25 cellular contexts compared by ENCODE assay signal in the genomic region with DNA sequence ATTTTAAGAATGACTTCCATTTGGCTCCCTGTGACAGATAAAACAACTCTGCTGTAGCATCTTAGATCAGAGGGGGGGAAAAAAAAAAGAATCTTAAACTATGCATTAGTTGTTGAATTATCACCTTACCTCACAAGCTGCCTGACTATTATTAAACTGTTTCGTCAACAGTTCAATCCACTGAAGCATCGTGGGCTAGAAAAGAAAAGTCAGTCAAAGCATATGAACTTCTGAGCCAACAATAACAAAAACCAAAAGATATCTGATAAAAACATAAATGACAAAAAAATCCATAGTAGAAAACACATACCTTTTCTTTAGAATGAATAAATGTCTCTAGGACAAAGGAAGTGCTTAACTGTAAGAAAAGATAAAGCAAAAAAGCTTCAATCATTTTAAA.
DNase-seq lines count a peak whose midpoint lies in the region; ATAC-seq and TF ChIP-seq lines count a peak whose summit lies in the region.
"Had no signal": no experiment of that assay in that cellular context is flagged by ENCODE, and none has a peak within 500 bp of the region (broad histone marks: within the 10 kb centered on the region; RNA-seq: fewer than 3 reads in every experiment).

No MANE protein-coding gene starts in this region.

- H3K9me3 ChIP-seq in upper lobe of right lung: no peaks in the 10 kb centered on the region
- H3K9me3 ChIP-seq: A549; BE2C; BLaER1 treated with 17β-estradiol and CSF1 and Interleukin-3, amounts not matched to agents 10 nM and 100 nM had no signal

- TF ChIP-seq CTCF in osteocyte (IDR thresholded peaks at IDR 0.05) (no peak), upper lobe of right lung (IDR thresholded peaks at IDR 0.05) (no peak), chondrocyte (IDR thresholded peaks at IDR 0.05) (no peak)

- H3K4me1 ChIP-seq in upper lobe of right lung: no peaks in the 10 kb centered on the region
- H3K4me1 ChIP-seq: A549, BE2C had no signal

- H3K4me3 ChIP-seq in upper lobe of right lung: no peak overlapping the region
- H3K4me3 ChIP-seq: A549; BLaER1 treated with 17β-estradiol and CSF1 and Interleukin-3, amounts not matched to agents 10 nM and 100 nM; GM12878; GM23248 had no signal

- peaks cover 46% of the 10 kb centered on the region for H3K36me3 Mint-ChIP-seq in T-helper 2 cell treated with Interferon-gamma antibody and Interleukin-4, amounts not matched to agents 5 μg/mL and 100 μg/mL, for 36 hours (ENCODE audit: low read depth)
- H3K36me3 Mint-ChIP-seq in activated naive CD4-positive, alpha-beta T cell treated with anti-CD3 and anti-CD28 coated beads for 36 hours (ENCODE audit: low read depth): peaks cover 19% of the 10 kb centered on the region
- peaks cover 44% of the 10 kb centered on the region for H3K36me3 Mint-ChIP-seq in activated naive CD4-positive, alpha-beta T cell treated with anti-CD3 and anti-CD28 coated beads, Interleukin-2, amount 10 ng/mL, durations not matched to agents 7 days and 5 days
- H3K36me3 Mint-ChIP-seq in osteocyte (ENCODE audit: unreplicated experiment) (peaks cover 41% of the 10 kb centered on the region), chondrocyte (ENCODE audit: low read depth) (peaks cover 27% of the 10 kb centered on the region)

- no peaks in the 10 kb centered on the region for H3K9me3 Mint-ChIP-seq in T-helper 2 cell treated with Interferon-gamma antibody and Interleukin-4, amounts not matched to agents 5 μg/mL and 100 μg/mL, for 36 hours
- no peaks in the 10 kb centered on the region for H3K9me3 Mint-ChIP-seq in activated naive CD4-positive, alpha-beta T cell treated with anti-CD3 and anti-CD28 coated beads for 36 hours
- no peaks in the 10 kb centered on the region for H3K9me3 Mint-ChIP-seq in activated naive CD4-positive, alpha-beta T cell treated with anti-CD3 and anti-CD28 coated beads, Interleukin-2, amount 10 ng/mL, durations not matched to agents 7 days and 5 days
- peaks cover 4% of the 10 kb centered on the region for H3K9me3 Mint-ChIP-seq in osteocyte (ENCODE audit: unreplicated experiment)
- no peaks in the 10 kb centered on the region for H3K9me3 Mint-ChIP-seq in chondrocyte (ENCODE audit: low read depth)
- H3K9me3 Mint-ChIP-seq: CD14-positive monocyte; CD4-positive, alpha-beta T cell; CD8-positive, alpha-beta memory T cell had no signal

- intact Hi-C loops in activated naive CD4-positive, alpha-beta T cell treated with anti-CD3 and anti-CD28 coated beads for 36 hours (cut with micrococcal nuclease): loop anchor here (5.0 kb wide), 1 partner anchor 302 kb away; a partner anchor contains a TSS
- intact Hi-C loops in upper lobe of right lung (cut with DNase I): no loop called here

- no peak overlapping the region for H3K27ac ChIP-seq in upper lobe of right lung
- H3K27ac ChIP-seq: 22Rv1; A549; BLaER1 treated with 17β-estradiol and CSF1 and Interleukin-3, amounts not matched to agents 10 nM and 100 nM; GM23248 had no signal

- H3K27me3 Mint-ChIP-seq in T-helper 2 cell treated with Interferon-gamma antibody and Interleukin-4, amounts not matched to agents 5 μg/mL and 100 μg/mL, for 36 hours (ENCODE audit: low read depth): no peaks in the 10 kb centered on the region
- H3K27me3 Mint-ChIP-seq in activated naive CD4-positive, alpha-beta T cell treated with anti-CD3 and anti-CD28 coated beads for 36 hours (ENCODE audit: low read depth): no peaks in the 10 kb centered on the region
- H3K27me3 Mint-ChIP-seq in activated naive CD4-positive, alpha-beta T cell treated with anti-CD3 and anti-CD28 coated beads, Interleukin-2, amount 10 ng/mL, durations not matched to agents 7 days and 5 days: no peaks in the 10 kb centered on the region
- H3K27me3 Mint-ChIP-seq in osteocyte (ENCODE audit: unreplicated experiment) (no peaks in the 10 kb centered on the region), chondrocyte (ENCODE audit: low read depth) (no peaks in the 10 kb centered on the region)
- H3K27me3 Mint-ChIP-seq: CD4-positive, alpha-beta T cell; CD8-positive, alpha-beta memory T cell had no signal

- no peaks in the 10 kb centered on the region for H3K27me3 ChIP-seq in upper lobe of right lung
- H3K27me3 ChIP-seq: BE2C; BLaER1 treated with 17β-estradiol and CSF1 and Interleukin-3, amounts not matched to agents 10 nM and 100 nM had no signal

- DNase-seq in T-helper 2 cell treated with Interferon-gamma antibody and Interleukin-4, amounts not matched to agents 5 μg/mL and 100 μg/mL, for 36 hours (ENCODE audit: low spot score): no peak
- DNase-seq in T-helper 2 cell (no peak), dermis microvascular lymphatic vessel endothelial cell (ENCODE audit: low read depth in 2 of 2) (peak; percentile 16 to 69), osteocyte (ENCODE audit: extremely low spot score, unreplicated experiment) (no peak), upper lobe of right lung (no peak), chondrocyte (ENCODE audit: low spot score) (no peak)
- DNase-seq in activated naive CD4-positive, alpha-beta T cell treated with anti-CD3 and anti-CD28 coated beads for 36 hours: no peak
- DNase-seq in activated naive CD4-positive, alpha-beta T cell treated with anti-CD3 and anti-CD28 coated beads, Interleukin-2, amount 10 ng/mL, durations not matched to agents 7 days and 5 days: no peak
- DNase-seq: ACHN; AML-193; BE2C; CD4-positive, alpha-beta T cell; CD8-positive, alpha-beta memory T cell; DMS 273 treated with DMSO at 0.1 percent for 48 hours; DMS79; EL; GDM1; GM23248; H7; HCEC 1CT had no signal

- CTCF ChIA-PET in activated naive CD4-positive, alpha-beta T cell treated with anti-CD3 and anti-CD28 coated beads for 36 hours (lab: Charles Lee): no interaction called here
- CTCF ChIA-PET in activated naive CD4-positive, alpha-beta T cell treated with anti-CD3 and anti-CD28 coated beads, Interleukin-2, amount 10 ng/mL, durations not matched to agents 7 days and 5 days (lab: Charles Lee): no interaction called here

- peak overlapping the region; percentile 18 for H3K27ac Mint-ChIP-seq in T-helper 2 cell treated with Interferon-gamma antibody and Interleukin-4, amounts not matched to agents 5 μg/mL and 100 μg/mL, for 36 hours
- peak overlapping the region; percentile 13 for H3K27ac Mint-ChIP-seq in activated naive CD4-positive, alpha-beta T cell treated with anti-CD3 and anti-CD28 coated beads for 36 hours
- H3K27ac Mint-ChIP-seq in activated naive CD4-positive, alpha-beta T cell treated with anti-CD3 and anti-CD28 coated beads, Interleukin-2, amount 10 ng/mL, durations not matched to agents 7 days and 5 days: no peak overlapping the region
- H3K27ac Mint-ChIP-seq in osteocyte (ENCODE audit: unreplicated experiment): peak overlapping the region; percentile 6
- no peak overlapping the region for H3K27ac Mint-ChIP-seq in chondrocyte (ENCODE audit: unreplicated experiment)
- H3K27ac Mint-ChIP-seq: CD4-positive, alpha-beta T cell had no signal

- ATAC-seq in upper lobe of right lung: no peak
- ATAC-seq: A549, GM12878 had no signal

- H3K36me3 ChIP-seq in upper lobe of right lung: peaks cover 52% of the 10 kb centered on the region
- H3K36me3 ChIP-seq: BE2C had no signal

- H3K4me3 Mint-ChIP-seq in T-helper 2 cell treated with Interferon-gamma antibody and Interleukin-4, amounts not matched to agents 5 μg/mL and 100 μg/mL, for 36 hours: no peak overlapping the region
- H3K4me3 Mint-ChIP-seq in activated naive CD4-positive, alpha-beta T cell treated with anti-CD3 and anti-CD28 coated beads for 36 hours: no peak overlapping the region
- H3K4me3 Mint-ChIP-seq in activated naive CD4-positive, alpha-beta T cell treated with anti-CD3 and anti-CD28 coated beads, Interleukin-2, amount 10 ng/mL, durations not matched to agents 7 days and 5 days: no peak overlapping the region
- H3K4me3 Mint-ChIP-seq in osteocyte (ENCODE audit: unreplicated experiment) (no peak overlapping the region), chondrocyte (ENCODE audit: unreplicated experiment) (no peak overlapping the region)
- H3K4me3 Mint-ChIP-seq: CD14-positive monocyte; CD4-positive, alpha-beta T cell; CD8-positive, alpha-beta memory T cell had no signal

- H3K4me1 Mint-ChIP-seq in T-helper 2 cell treated with Interferon-gamma antibody and Interleukin-4, amounts not matched to agents 5 μg/mL and 100 μg/mL, for 36 hours (ENCODE audit: low read depth): peaks cover 30% of the 10 kb centered on the region
- H3K4me1 Mint-ChIP-seq in activated naive CD4-positive, alpha-beta T cell treated with anti-CD3 and anti-CD28 coated beads for 36 hours (ENCODE audit: low read depth): peaks cover 13% of the 10 kb centered on the region
- H3K4me1 Mint-ChIP-seq in activated naive CD4-positive, alpha-beta T cell treated with anti-CD3 and anti-CD28 coated beads, Interleukin-2, amount 10 ng/mL, durations not matched to agents 7 days and 5 days: peaks cover 21% of the 10 kb centered on the region
- H3K4me1 Mint-ChIP-seq in osteocyte (ENCODE audit: unreplicated experiment): no peaks in the 10 kb centered on the region
- peaks cover 11% of the 10 kb centered on the region for H3K4me1 Mint-ChIP-seq in chondrocyte (ENCODE audit: low read depth)
- H3K4me1 Mint-ChIP-seq: CD14-positive monocyte had no signal

Comparison
In these comparisons a context has a peak if more than half of its experiments do, and no peak if none do; other contexts are left out.
1. H3K27ac Mint-ChIP-seq: peak in T-helper 2 cell treated with Interferon-gamma antibody and Interleukin-4, amounts not matched to agents 5 μg/mL and 100 μg/mL, for 36 hours (single experiment), activated naive CD4-positive, alpha-beta T cell treated with anti-CD3 and anti-CD28 coated beads for 36 hours (single experiment) and osteocyte (single experiment); none in activated naive CD4-positive, alpha-beta T cell treated with anti-CD3 and anti-CD28 coated beads, Interleukin-2, amount 10 ng/mL, durations not matched to agents 7 days and 5 days (single experiment) and chondrocyte (single experiment).
2. DNase-seq: peak in dermis microvascular lymphatic vessel endothelial cell (2 of 2); none in T-helper 2 cell treated with Interferon-gamma antibody and Interleukin-4, amounts not matched to agents 5 μg/mL and 100 μg/mL, for 36 hours (single experiment), T-helper 2 cell (0 of 5), activated naive CD4-positive, alpha-beta T cell treated with anti-CD3 and anti-CD28 coated beads for 36 hours (single experiment), activated naive CD4-positive, alpha-beta T cell treated with anti-CD3 and anti-CD28 coated beads, Interleukin-2, amount 10 ng/mL, durations not matched to agents 7 days and 5 days (single experiment), osteocyte (single experiment), upper lobe of right lung (single experiment) and chondrocyte (single experiment).